In genomic region chr10:71842856-71843530, GRCh38 we compare ENCODE assay signal across 20 cellular contexts. TPM values are rescaled to one million over a fixed set of nuclear protein-coding genes. Genes with fewer than 3 reads are reported as not detected.
A peak's percentile ranks its signal among the peaks of the same experiment; 100 is the strongest.
DNase-seq lines count a peak whose midpoint lies in the region; ATAC-seq and TF ChIP-seq lines count a peak whose summit lies in the region.
"Had no signal": no experiment of that assay in that cellular context is flagged by ENCODE, and none has a peak within 500 bp of the region (broad histone marks: within the 10 kb centered on the region; RNA-seq: fewer than 3 reads in every experiment).

No MANE protein-coding gene starts in this region.

- H3K4me1 Mint-ChIP-seq in T-helper 17 cell: peaks cover 47% of the 10 kb centered on the region
- peaks cover 38 to 81% of the 10 kb centered on the region in 2 donors for H3K4me1 Mint-ChIP-seq in stimulated activated naive B cell treated with anti-CD40 and anti-IgM and Interleukin-4, amounts not matched to agents 10 μg/mL and 1 μg/mL and 100 μg/mL, for 72 hours
- peaks cover 33% of the 10 kb centered on the region for H3K4me1 Mint-ChIP-seq in activated CD4-positive, alpha-beta T cell treated with anti-CD3 and anti-CD28 coated beads, Interleukin-2, amount 10 ng/mL, durations not matched to agents 24 days and 14 days

- H3K36me3 Mint-ChIP-seq in T-helper 17 cell (ENCODE audit: low read depth): peaks cover 1% of the 10 kb centered on the region
- peaks cover 9 to 24% of the 10 kb centered on the region in 2 donors for H3K36me3 Mint-ChIP-seq in stimulated activated naive B cell treated with anti-CD40 and anti-IgM and Interleukin-4, amounts not matched to agents 10 μg/mL and 1 μg/mL and 100 μg/mL, for 72 hours
- peaks cover 9% of the 10 kb centered on the region for H3K36me3 Mint-ChIP-seq in activated CD4-positive, alpha-beta T cell treated with anti-CD3 and anti-CD28 coated beads, Interleukin-2, amount 10 ng/mL, durations not matched to agents 24 days and 14 days (ENCODE audit: low read depth)
- H3K36me3 Mint-ChIP-seq: activated CD4-positive, alpha-beta memory T cell treated with anti-CD3 and anti-CD28 coated beads for 36 hours had no signal

- H3K4me3 ChIP-seq in heart left ventricle (no peak overlapping the region), right cardiac atrium (ENCODE audit: low read length) (no peak overlapping the region)
- H3K4me3 ChIP-seq: SK-N-MC had no signal

- H3K4me3 Mint-ChIP-seq in T-helper 17 cell: peak overlapping the region; percentile 41
- H3K4me3 Mint-ChIP-seq in stimulated activated naive B cell treated with anti-CD40 and anti-IgM and Interleukin-4, amounts not matched to agents 10 μg/mL and 1 μg/mL and 100 μg/mL, for 72 hours: no peak overlapping the region
- H3K4me3 Mint-ChIP-seq in activated CD4-positive, alpha-beta T cell treated with anti-CD3 and anti-CD28 coated beads, Interleukin-2, amount 10 ng/mL, durations not matched to agents 24 days and 14 days: no peak overlapping the region
- H3K4me3 Mint-ChIP-seq: activated CD4-positive, alpha-beta memory T cell treated with anti-CD3 and anti-CD28 coated beads for 36 hours; T-helper 2 cell treated with Interferon-gamma antibody and Interleukin-4, amounts not matched to agents 5 μg/mL and 100 μg/mL, for 36 hours had no signal

- H3K9me3 ChIP-seq in heart left ventricle: no peaks in the 10 kb centered on the region
- no peaks in the 10 kb centered on the region for H3K9me3 ChIP-seq in T-helper 17 cell (ENCODE audit: control insufficient read depth, low read length, poor library complexity, severe bottlenecking)
- no peaks in the 10 kb centered on the region for H3K9me3 ChIP-seq in right cardiac atrium (ENCODE audit: control insufficient read depth, low read length)
- H3K9me3 ChIP-seq: BE2C had no signal

- H3K36me3 ChIP-seq in heart left ventricle: peaks cover 0 to 15% (median 0%) of the 10 kb centered on the region in 9 donors

- no peaks in the 10 kb centered on the region for H3K9me3 Mint-ChIP-seq in stimulated activated naive B cell treated with anti-CD40 and anti-IgM and Interleukin-4, amounts not matched to agents 10 μg/mL and 1 μg/mL and 100 μg/mL, for 72 hours
- H3K9me3 Mint-ChIP-seq in activated CD4-positive, alpha-beta T cell treated with anti-CD3 and anti-CD28 coated beads, Interleukin-2, amount 10 ng/mL, durations not matched to agents 24 days and 14 days: no peaks in the 10 kb centered on the region
- H3K9me3 Mint-ChIP-seq: activated CD4-positive, alpha-beta memory T cell treated with anti-CD3 and anti-CD28 coated beads for 36 hours; T-helper 2 cell treated with Interferon-gamma antibody and Interleukin-4, amounts not matched to agents 5 μg/mL and 100 μg/mL, for 36 hours had no signal

- WGBS in heart left ventricle, 4 donors: 49 to 63% (median 55%) methylated on average over 11 of the region's 11 CpGs
- 75% methylated on average over 11 of the region's 11 CpGs for WGBS in right cardiac atrium

- no peak for TF ChIP-seq CTCF in heart left ventricle (IDR thresholded peaks at IDR 0.05)

- peaks cover 17 to 100% (median 81%) of the 10 kb centered on the region in 12 donors for H3K4me1 ChIP-seq in heart left ventricle
- peaks cover 24% of the 10 kb centered on the region for H3K4me1 ChIP-seq in right cardiac atrium (ENCODE audit: control insufficient read depth, insufficient read depth, low read length)

- H3K27ac Mint-ChIP-seq in T-helper 17 cell: peak overlapping the region; percentile 69
- H3K27ac Mint-ChIP-seq in stimulated activated naive B cell treated with anti-CD40 and anti-IgM and Interleukin-4, amounts not matched to agents 10 μg/mL and 1 μg/mL and 100 μg/mL, for 72 hours: peak overlapping the region; percentile 26
- no peak overlapping the region for H3K27ac Mint-ChIP-seq in activated CD4-positive, alpha-beta T cell treated with anti-CD3 and anti-CD28 coated beads, Interleukin-2, amount 10 ng/mL, durations not matched to agents 24 days and 14 days
- H3K27ac Mint-ChIP-seq: activated CD4-positive, alpha-beta memory T cell treated with anti-CD3 and anti-CD28 coated beads for 36 hours; T-helper 2 cell treated with Interferon-gamma antibody and Interleukin-4, amounts not matched to agents 5 μg/mL and 100 μg/mL, for 36 hours had no signal

- ATAC-seq in heart left ventricle (peak in 3 of 4 donors; percentile 23 to 62 (median 33)), left cardiac atrium (no peak), T-helper 17 cell (no peak), right cardiac atrium (no peak)
- no peak for ATAC-seq in stimulated activated naive B cell treated with anti-CD40 and anti-IgM and Interleukin-4, amounts not matched to agents 10 μg/mL and 1 μg/mL and 100 μg/mL, for 72 hours (replicated peaks)
- ATAC-seq: left colon had no signal

- H3K27me3 ChIP-seq in heart left ventricle (no peaks in the 10 kb centered on the region), right cardiac atrium (ENCODE audit: control insufficient read depth, insufficient read depth) (no peaks in the 10 kb centered on the region)
- H3K27me3 ChIP-seq: BE2C had no signal

- no peak for DNase-seq in heart left ventricle
- DNase-seq in left cardiac atrium: no peak
- no peak for DNase-seq in T-helper 17 cell
- DNase-seq in right cardiac atrium: no peak
- no peak for DNase-seq in stimulated activated naive B cell treated with anti-CD40 and anti-IgM and Interleukin-4, amounts not matched to agents 10 μg/mL and 1 μg/mL and 100 μg/mL, for 72 hours
- no peak for DNase-seq in activated CD4-positive, alpha-beta T cell treated with anti-CD3 and anti-CD28 coated beads, Interleukin-2, amount 10 ng/mL, durations not matched to agents 24 days and 14 days
- no peak for DNase-seq in NCI-H82 (lab: John Stamatoyannopoulos, UW)
- DNase-seq in UCSD-AML1 (lab: John Stamatoyannopoulos, UW; ENCODE audit: unreplicated experiment): no peak
- DNase-seq: activated CD4-positive, alpha-beta memory T cell treated with anti-CD3 and anti-CD28 coated beads for 36 hours; activated T-cell treated with anti-CD3 and anti-CD28 coated beads for 4 hours; BE2C; erythroblast; foreskin melanocyte; KBM-7; left colon; NCI-H1694 treated with DMSO at 0.1 percent for 48 hours; NCI-H748 treated with DMSO at 0.1 percent for 48 hours; retina had no signal

- intact Hi-C loops in heart left ventricle (cut with DNase I) (loop anchor here in 1 of 10 donors (5.0 kb wide), 1 partner anchor 54 kb away; no protein-coding TSS in a partner anchor), left cardiac atrium (cut with DNase I) (no loop called here), right cardiac atrium (cut with DNase I) (no loop called here)
- intact Hi-C loops in activated CD4-positive, alpha-beta T cell treated with anti-CD3 and anti-CD28 coated beads, Interleukin-2, amount 10 ng/mL, durations not matched to agents 24 days and 14 days (cut with micrococcal nuclease): no loop called here

- no peak for TF ChIP-seq POLR2A in heart left ventricle (IDR thresholded peaks at IDR 0.05)

- peak overlapping the region in 8 of 12 donors; percentile 1 to 97 (median 36) for H3K27ac ChIP-seq in heart left ventricle
- peak overlapping the region; percentile 9 for H3K27ac ChIP-seq in right cardiac atrium (ENCODE audit: low read length)
- H3K27ac ChIP-seq: SK-N-MC had no signal

- no peaks in the 10 kb centered on the region for H3K27me3 Mint-ChIP-seq in T-helper 17 cell
- no peaks in the 10 kb centered on the region for H3K27me3 Mint-ChIP-seq in stimulated activated naive B cell treated with anti-CD40 and anti-IgM and Interleukin-4, amounts not matched to agents 10 μg/mL and 1 μg/mL and 100 μg/mL, for 72 hours
- H3K27me3 Mint-ChIP-seq in activated CD4-positive, alpha-beta T cell treated with anti-CD3 and anti-CD28 coated beads, Interleukin-2, amount 10 ng/mL, durations not matched to agents 24 days and 14 days: no peaks in the 10 kb centered on the region
- H3K27me3 Mint-ChIP-seq: activated CD4-positive, alpha-beta memory T cell treated with anti-CD3 and anti-CD28 coated beads for 36 hours had no signal

RNA-seq across cellular contexts. Expression of gene PSAP, which starts 8.1 kb away (rescaled TPM):
- total RNA-seq in heart left ventricle (1,000 to 10,000 TPM; 1,282 to 2,171 (median 1,665) TPM), left cardiac atrium (1,000 to 10,000 TPM; 1,413 to 1,441 TPM), T-helper 17 cell (100 to 1,000 TPM; 225 to 235 TPM), right cardiac atrium (1,000 to 10,000 TPM; 1,345 to 1,678 (median 1,522) TPM)
- polyA plus RNA-seq in heart left ventricle (1,000 to 10,000 TPM in 1 of 2 donors, 100 to 1,000 TPM in 1; 454 to 1,132 TPM), right cardiac atrium (897 TPM)
- 97.9 and 99.9 TPM in 2 replicates for total RNA-seq in activated CD4-positive, alpha-beta T cell treated with anti-CD3 and anti-CD28 coated beads, Interleukin-2, amount 10 ng/mL, durations not matched to agents 24 days and 14 days

Comparison
In these comparisons a context has a peak if more than half of its experiments do, and no peak if none do; other contexts are left out.
1. ATAC-seq: peak in heart left ventricle (3 of 4); none in left cardiac atrium (0 of 2), T-helper 17 cell (single experiment), right cardiac atrium (0 of 2) and stimulated activated naive B cell treated with anti-CD40 and anti-IgM and Interleukin-4, amounts not matched to agents 10 μg/mL and 1 μg/mL and 100 μg/mL, for 72 hours (0 of 2).
2. RNA of gene PSAP, which starts 8.1 kb away (total RNA-seq): 1,282 to 2,171 TPM in heart left ventricle, 1,345 to 1,678 TPM in right cardiac atrium and 1,413 to 1,441 TPM in left cardiac atrium; 225 to 235 TPM in T-helper 17 cell and 97.9 to 99.9 TPM in activated CD4-positive, alpha-beta T cell treated with anti-CD3 and anti-CD28 coated beads, Interleukin-2, amount 10 ng/mL, durations not matched to agents 24 days and 14 days; every median in the first group is over 4 times any median in the second.